20 cellular contexts compared by ENCODE assay signal in the genomic region with DNA sequence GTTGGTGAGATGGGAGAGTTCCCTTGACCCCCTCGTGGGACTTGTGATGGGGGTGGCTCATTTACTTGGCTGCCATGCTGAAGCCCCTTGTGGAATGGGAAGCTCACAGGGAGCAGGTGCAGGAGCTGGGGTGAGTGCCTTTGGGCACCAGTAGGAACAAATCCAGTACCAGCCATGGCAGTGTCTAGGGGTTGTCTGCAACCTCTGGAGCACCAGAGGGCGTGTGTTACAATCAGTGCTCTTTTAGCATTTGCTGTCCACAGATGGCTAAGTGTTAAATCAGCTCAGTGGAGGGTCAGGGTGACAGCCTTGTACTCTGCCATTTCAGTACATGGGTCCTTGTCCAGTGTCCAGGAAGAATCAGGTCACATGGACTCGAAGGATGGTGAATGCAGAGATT.
"Had no signal": no experiment of that assay in that cellular context is flagged by ENCODE, and none has a peak within 500 bp of the region (broad histone marks: within the 10 kb centered on the region; RNA-seq: fewer than 3 reads in every experiment).

No MANE protein-coding gene starts in this region.

- H3K27ac ChIP-seq: dorsolateral prefrontal cortex, heart left ventricle, neural progenitor cell, ovary, right atrium auricular region had no signal

- ATAC-seq: heart left ventricle; left colon; left ventricle myocardium superior; natural killer cell treated with Interleukin-12 subunit alpha and Interleukin-12 subunit beta and Interleukin-15 and Interleukin-18, amount 100 ng/mL, for 72 hours had no signal

- H3K27me3 ChIP-seq: dorsolateral prefrontal cortex, neural progenitor cell, ovary, right atrium auricular region had no signal

- H3K4me1 ChIP-seq: heart left ventricle, neural progenitor cell, right atrium auricular region had no signal

- H2AFZ ChIP-seq: neural progenitor cell had no signal

- H3K4me2 ChIP-seq: neural progenitor cell had no signal

- H3K4me3 ChIP-seq: dorsolateral prefrontal cortex, heart left ventricle, lung, neural progenitor cell, ovary, right atrium auricular region had no signal

- H3K36me3 ChIP-seq: heart left ventricle, neural progenitor cell, ovary, right atrium auricular region had no signal

- H3K9ac ChIP-seq: neural progenitor cell had no signal

- DNase-seq: dorsolateral prefrontal cortex; effector CD8-positive, alpha-beta T cell; foreskin melanocyte; heart left ventricle; hippocampal formation; left colon; left ventricle myocardium superior; mesenchymal stem cell; midbrain; nucleus accumbens; ovary; small intestine; stimulated activated CD4-positive, alpha-beta T cell treated with anti-CD3 and anti-CD28 coated beads, Interleukin-12 subunit alpha, Interleukin-12 subunit beta, amount 100 ng/mL, for 4 hours; stimulated activated CD4-positive, alpha-beta T cell treated with anti-CD3 and anti-CD28 coated beads, Interleukin-2, amount 100 ng/mL, for 48 hours; stimulated activated naive CD4-positive, alpha-beta T cell treated with Interleukin-2 at 50 U/mL for 16 hours; trophoblast cell had no signal

- H3K9me3 ChIP-seq: ovary had no signal
